Comparison of ENCODE assay signal across 13 cellular contexts in the genomic region with DNA sequence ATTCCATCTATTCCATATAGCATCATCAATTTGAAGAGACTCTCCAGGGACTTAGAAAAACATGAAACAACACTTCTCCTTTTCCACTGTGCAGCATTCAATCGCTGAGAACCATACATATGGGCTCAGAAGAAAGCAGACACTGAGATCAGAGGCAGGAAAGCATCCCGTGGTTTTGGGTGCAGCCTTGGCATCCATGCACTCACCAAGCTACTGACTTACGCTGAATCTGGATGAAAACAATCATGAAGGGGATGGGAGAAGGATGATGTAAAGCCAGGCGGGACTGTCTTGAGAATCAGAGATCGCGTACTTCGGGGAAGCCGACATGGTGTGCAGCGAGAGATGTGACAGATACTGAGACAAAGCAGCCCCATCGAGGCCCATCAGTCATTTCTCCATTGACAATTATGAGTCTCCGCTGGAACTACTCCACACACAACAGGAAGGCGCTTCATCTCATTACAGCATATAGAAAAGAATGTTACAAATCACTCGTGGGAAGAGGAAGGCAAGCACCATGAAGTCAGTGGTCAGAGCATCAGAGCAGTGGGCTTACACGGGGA.
"Had no signal": no experiment of that assay in that cellular context is flagged by ENCODE, and none has a peak within 500 bp of the region (broad histone marks: within the 10 kb centered on the region; RNA-seq: fewer than 3 reads in every experiment).

No MANE protein-coding gene starts in this region.

- DNase-seq: activated CD4-positive, alpha-beta T cell treated with anti-CD3 and anti-CD28 coated beads for 4 hours; activated CD8-positive, alpha-beta memory T cell treated with anti-CD3 and anti-CD28 coated beads, Interleukin-2, amount 10 ng/mL, durations not matched to agents 7 days and 5 days; activated T-cell treated with anti-CD3 and anti-CD28 coated beads, Interleukin-2, amount 50 U/mL, for 4 hours; body of pancreas; endodermal cell; erythroblast; left colon; naive B cell; posterior cingulate gyrus; small intestine; T1000; upper lobe of right lung had no signal

- FAIRE-seq: small intestine had no signal

- H3K9me3 Mint-ChIP-seq: endodermal cell; stimulated activated memory B cell treated with anti-CD40 and anti-IgM and Interleukin-4, amounts not matched to agents 10 μg/mL and 1 μg/mL and 100 μg/mL, for 72 hours had no signal

- ATAC-seq: activated CD8-positive, alpha-beta memory T cell treated with anti-CD3 and anti-CD28 coated beads, Interleukin-2, amount 10 ng/mL, durations not matched to agents 7 days and 5 days; body of pancreas; left colon; stimulated activated memory B cell treated with anti-CD40 and anti-IgM and Interleukin-4, amounts not matched to agents 10 μg/mL and 1 μg/mL and 100 μg/mL, for 72 hours; upper lobe of right lung had no signal

- H3K27ac Mint-ChIP-seq: activated CD8-positive, alpha-beta memory T cell treated with anti-CD3 and anti-CD28 coated beads, Interleukin-2, amount 10 ng/mL, durations not matched to agents 7 days and 5 days; endodermal cell; naive B cell; stimulated activated memory B cell treated with anti-CD40 and anti-IgM and Interleukin-4, amounts not matched to agents 10 μg/mL and 1 μg/mL and 100 μg/mL, for 72 hours had no signal

- H3K36me3 Mint-ChIP-seq: naive B cell; stimulated activated memory B cell treated with anti-CD40 and anti-IgM and Interleukin-4, amounts not matched to agents 10 μg/mL and 1 μg/mL and 100 μg/mL, for 72 hours had no signal
